ENCODE assay signal across 22 cellular contexts in the genomic region with DNA sequence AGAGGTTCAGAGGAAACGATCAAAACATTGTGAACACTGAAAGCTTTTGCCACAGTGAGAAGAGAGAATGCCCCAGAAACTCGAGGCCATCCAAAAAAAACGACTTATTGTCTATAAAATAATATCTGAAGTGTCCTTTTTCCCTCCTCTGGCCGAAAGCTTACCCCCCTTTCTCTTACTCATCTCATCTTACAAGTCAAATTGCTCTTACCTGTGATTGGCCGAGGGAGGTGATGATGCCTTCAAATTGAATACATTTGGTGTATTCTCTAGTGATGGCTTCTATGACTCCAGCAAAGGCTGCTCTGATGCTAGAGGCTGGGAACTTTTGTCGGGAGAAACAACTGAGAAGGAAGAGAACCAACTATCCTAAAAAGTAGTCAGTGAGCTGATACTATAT.
A peak's percentile ranks its signal among the peaks of the same experiment; 100 is the strongest.
DNase-seq lines count a peak whose midpoint lies in the region; ATAC-seq and TF ChIP-seq lines count a peak whose summit lies in the region.
"Had no signal": no experiment of that assay in that cellular context is flagged by ENCODE, and none has a peak within 500 bp of the region (broad histone marks: within the 10 kb centered on the region; RNA-seq: fewer than 3 reads in every experiment).

No MANE protein-coding gene starts in this region.

- peaks cover 35% of the 10 kb centered on the region for H3K27me3 Mint-ChIP-seq in T-helper 17 cell

- no peak overlapping the region for H2AK5ac ChIP-seq in IMR-90 (ENCODE audit: low read depth, low read length)

- H3K9me3 ChIP-seq in IMR-90 (ENCODE audit: control insufficient read depth, insufficient read depth, low read length) (no peaks in the 10 kb centered on the region), T-helper 17 cell (ENCODE audit: control insufficient read depth, low read length, poor library complexity, severe bottlenecking) (no peaks in the 10 kb centered on the region)
- H3K9me3 ChIP-seq: BE2C, SJCRH30 had no signal

- H3K4me1 Mint-ChIP-seq in T-helper 17 cell = peaks cover 6% of the 10 kb centered on the region
- H3K4me1 Mint-ChIP-seq: CD4-positive, CD25-positive, alpha-beta regulatory T cell; H9 had no signal

- no peak overlapping the region; the same call in 1 of the 2 replicates for H3K23ac ChIP-seq in IMR-90 (ENCODE audit: low read depth, low read length)

- no peaks in the 10 kb centered on the region for H4K20me1 ChIP-seq in IMR-90 (ENCODE audit: insufficient read depth, low read length)

- peak overlapping the region; percentile 8 for H3K4me3 Mint-ChIP-seq in T-helper 17 cell
- H3K4me3 Mint-ChIP-seq: H9; T-helper 1 cell treated with Interleukin-12 subunit alpha and Interleukin-12 subunit beta and Interleukin-4 antibody, amounts not matched to agents 30 μg/mL and 1 μg/mL, for 36 hours had no signal

- H3K14ac ChIP-seq in IMR-90 (replicated peaks; ENCODE audit: low read depth, low read length) = no peak overlapping the region

- CTCF ChIA-PET in IMR-90 (lab: Yijun Ruan, JAX) = no interaction called here

- no peak overlapping the region for H4K8ac ChIP-seq in IMR-90 (ENCODE audit: low read depth in 2 of 2, low read length in 2 of 2)

- no peaks in the 10 kb centered on the region for H3K36me3 Mint-ChIP-seq in T-helper 17 cell (ENCODE audit: low read depth)
- H3K36me3 Mint-ChIP-seq: CD4-positive, CD25-positive, alpha-beta regulatory T cell had no signal

- H3K27ac ChIP-seq in IMR-90 (ENCODE audit: insufficient read depth, low read length) = no peak overlapping the region
- H3K27ac ChIP-seq: SJCRH30 had no signal

- no peak for TF ChIP-seq RAD21 in IMR-90 (IDR thresholded peaks at IDR 0.05; ENCODE audit: low read length)

- dilution Hi-C loops in IMR-90 (cut with HindIII; ENCODE audit: low sequenced_read_pairs, unreplicated experiment) = no loop called here

- H3K4me3 ChIP-seq in IMR-90 (ENCODE audit: insufficient read depth, low read depth, low read length) = no peak overlapping the region
- H3K4me3 ChIP-seq: GM12878, K562, SJCRH30 had no signal

- POLR2A ChIA-PET in IMR-90 (lab: Charles Lee; ENCODE audit: unreplicated experiment) = no interaction called here

- TF ChIP-seq CTCF in IMR-90 (conservative IDR thresholded peaks at IDR 0.05; ENCODE audit: low read depth, low read length) (no peak), GM10266 (IDR thresholded peaks at IDR 0.05; ENCODE audit: control insufficient read depth, insufficient read depth, low read depth, missing control alignments) (no peak)

- peak overlapping the region; percentile 46; the same call in 1 of the 2 replicates for H3K4me2 ChIP-seq in IMR-90 (ENCODE audit: low read depth, low read length)

- no peak overlapping the region for H2BK120ac ChIP-seq in IMR-90 (ENCODE audit: low read depth, low read length)

- H3K27ac Mint-ChIP-seq in T-helper 17 cell = no peak overlapping the region
- H3K27ac Mint-ChIP-seq: CD4-positive, CD25-positive, alpha-beta regulatory T cell; H9; T-helper 1 cell treated with Interleukin-12 subunit alpha and Interleukin-12 subunit beta and Interleukin-4 antibody, amounts not matched to agents 30 μg/mL and 1 μg/mL, for 36 hours had no signal

- H4K5ac ChIP-seq in IMR-90 (ENCODE audit: low read depth, low read length) = no peak overlapping the region

- no peak for TF ChIP-seq POLR2A in IMR-90 (IDR thresholded peaks at IDR 0.05; ENCODE audit: low read depth, low read length)

- no peak overlapping the region for H4K91ac ChIP-seq in IMR-90 (ENCODE audit: insufficient read depth, low read depth, low read length)

- H3K79me1 ChIP-seq in IMR-90 (ENCODE audit: low read depth in 1 of 2, low read length in 2 of 2) = no peaks in the 10 kb centered on the region

- no TSS peak for BruUV-seq in IMR-90 (replicated peaks; lab: Mats Ljungman, UMichigan)

- H2BK5ac ChIP-seq in IMR-90 (ENCODE audit: low read depth, low read length, poor library complexity, severe bottlenecking) = no peak overlapping the region

- H2BK20ac ChIP-seq in IMR-90 (ENCODE audit: low read depth, low read length) = no peak overlapping the region; the same call in 1 of the 2 replicates

- no peak overlapping the region for H2AK9ac ChIP-seq in IMR-90 (replicated peaks; ENCODE audit: low read depth, low read length, poor library complexity)

- H3K18ac ChIP-seq in IMR-90 (ENCODE audit: low read depth, low read length) = no peak overlapping the region

- no peaks in the 10 kb centered on the region; the same call in 1 of the 2 replicates for H3K9me1 ChIP-seq in IMR-90 (ENCODE audit: insufficient read depth, low read length)

- no peak overlapping the region; the same call in 2 of the 3 replicates for H2BK15ac ChIP-seq in IMR-90 (ENCODE audit: low read depth, low read length)

- H3K4me1 ChIP-seq in IMR-90 (ENCODE audit: control insufficient read depth, insufficient read depth, low read length) = no peaks in the 10 kb centered on the region; the same call in 1 of the 2 replicates
- H3K4me1 ChIP-seq: SJCRH30 had no signal

- no peak overlapping the region for H3K56ac ChIP-seq in IMR-90 (ENCODE audit: extremely low read depth, insufficient read depth, low read length)

- intact Hi-C loops in IMR-90 (cut with micrococcal nuclease) = no loop called here

- no peak overlapping the region for H3K9ac ChIP-seq in IMR-90 (ENCODE audit: low read depth, low read length)

- no peaks in the 10 kb centered on the region; the same call in 1 of the 2 replicates for H3K27me3 ChIP-seq in IMR-90 (ENCODE audit: control insufficient read depth, insufficient read depth, low read length)
- H3K27me3 ChIP-seq: BE2C had no signal

- no peak overlapping the region for H3K4ac ChIP-seq in IMR-90 (ENCODE audit: low read depth, low read length)

- H3K36me3 ChIP-seq in IMR-90 (ENCODE audit: control insufficient read depth, insufficient read depth, low read length) = no peaks in the 10 kb centered on the region
- H3K36me3 ChIP-seq: BE2C, SJCRH30 had no signal

- in situ Hi-C loops in IMR-90 (cut with MboI; ENCODE audit: low sequenced_read_pairs) = no loop called here

- WGBS in IMR-90 (ENCODE audit: extremely low coverage in 2 of 2, insufficient read length in 1 of 2), 2 experiments = no CpG with 5 or more reads among the region's 6 CpGs

- H2AFZ ChIP-seq in IMR-90 (replicated peaks; ENCODE audit: low read length, poor library complexity) = no peak overlapping the region

- DNase-seq in NCI-H2107 treated with DMSO at 0.1 percent for 48 hours (lab: John Stamatoyannopoulos, UW; ENCODE audit: unreplicated experiment) (peak; percentile 36), NCI-H2107 (lab: John Stamatoyannopoulos, UW) (no peak), IMR-90 (no peak), NCI-H510A treated with DMSO at 0.1 percent for 48 hours (lab: John Stamatoyannopoulos, UW) (peak; percentile 56), T-helper 17 cell (no peak), GM10266 (ENCODE audit: extremely low spot score) (no peak)
- no peak for DNase-seq in activated CD4-positive, alpha-beta T cell treated with anti-CD3 and anti-CD28 coated beads, Interleukin-2, amount 50 U/mL, for 48 hours
- DNase-seq: BE2C; CD4-positive, CD25-positive, alpha-beta regulatory T cell; COR-L47; DMS153; GF-D8; H9; NCI-H146; NCI-H2081 treated with DMSO at 0.1 percent for 48 hours; NCI-H446; NCI-H82; SJCRH30 had no signal

- ATAC-seq in IMR-90 (ENCODE audit: low read depth) = no peak
- ATAC-seq in T-helper 17 cell = no peak
- ATAC-seq in HG03095 (IDR thresholded peaks at IDR 0.05; ENCODE audit: unreplicated experiment) = no peak
- ATAC-seq: GM12878, K562 had no signal

TF ChIP-seq in IMR-90, 13 proteins besides CTCF, POLR2A, EP300 and RAD21:
- no peak for TF ChIP-seq NFE2L2 (IDR thresholded peaks at IDR 0.05; ENCODE audit: low read depth, low read length)
- TF ChIP-seq MAZ (IDR thresholded peaks at IDR 0.05; ENCODE audit: borderline replicate concordance, low read depth, low read length) = no peak
- TF ChIP-seq FOS (IDR thresholded peaks at IDR 0.05; ENCODE audit: low read depth, low read length) = no peak
- TF ChIP-seq, protein P1, sequence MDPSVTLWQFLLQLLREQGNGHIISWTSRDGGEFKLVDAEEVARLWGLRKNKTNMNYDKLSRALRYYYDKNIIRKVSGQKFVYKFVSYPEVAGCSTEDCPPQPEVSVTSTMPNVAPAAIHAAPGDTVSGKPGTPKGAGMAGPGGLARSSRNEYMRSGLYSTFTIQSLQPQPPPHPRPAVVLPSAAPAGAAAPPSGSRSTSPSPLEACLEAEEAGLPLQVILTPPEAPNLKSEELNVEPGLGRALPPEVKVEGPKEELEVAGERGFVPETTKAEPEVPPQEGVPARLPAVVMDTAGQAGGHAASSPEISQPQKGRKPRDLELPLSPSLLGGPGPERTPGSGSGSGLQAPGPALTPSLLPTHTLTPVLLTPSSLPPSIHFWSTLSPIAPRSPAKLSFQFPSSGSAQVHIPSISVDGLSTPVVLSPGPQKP (IDR thresholded peaks at IDR 0.05; ENCODE audit: borderline replicate concordance, low read depth, low read length) = no peak
- TF ChIP-seq, protein P2, sequence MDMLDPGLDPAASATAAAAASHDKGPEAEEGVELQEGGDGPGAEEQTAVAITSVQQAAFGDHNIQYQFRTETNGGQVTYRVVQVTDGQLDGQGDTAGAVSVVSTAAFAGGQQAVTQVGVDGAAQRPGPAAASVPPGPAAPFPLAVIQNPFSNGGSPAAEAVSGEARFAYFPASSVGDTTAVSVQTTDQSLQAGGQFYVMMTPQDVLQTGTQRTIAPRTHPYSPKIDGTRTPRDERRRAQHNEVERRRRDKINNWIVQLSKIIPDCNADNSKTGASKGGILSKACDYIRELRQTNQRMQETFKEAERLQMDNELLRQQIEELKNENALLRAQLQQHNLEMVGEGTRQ (IDR thresholded peaks at IDR 0.05; ENCODE audit: low read depth, low read length) = no peak
- no peak for TF ChIP-seq MXI1 (IDR thresholded peaks at IDR 0.05; ENCODE audit: borderline replicate concordance, low read depth, low read length)
- TF ChIP-seq RCOR1 (IDR thresholded peaks at IDR 0.05; ENCODE audit: insufficient replicate concordance, low read length) = no peak
- TF ChIP-seq RFX5 (IDR thresholded peaks at IDR 0.05; ENCODE audit: low read depth, low read length) = no peak
- no peak for TF ChIP-seq MAFK (IDR thresholded peaks at IDR 0.05; ENCODE audit: low read depth, low read length)
- no peak for TF ChIP-seq SMC3 (IDR thresholded peaks at IDR 0.05; ENCODE audit: low read depth, low read length)
- no peak for TF ChIP-seq BHLHE40 (IDR thresholded peaks at IDR 0.05; ENCODE audit: low read depth, low read length)
- no peak for TF ChIP-seq CEBPB (IDR thresholded peaks at IDR 0.05; ENCODE audit: low read depth, low read length)
- no peak for TF ChIP-seq CHD1 (IDR thresholded peaks at IDR 0.05; ENCODE audit: low read depth, low read length)
TF ChIP-seq in IMR-90: peak in this region for 0.

Comparison
In these comparisons a context has a peak if more than half of its experiments do, and no peak if none do; other contexts are left out.
1. DNase-seq: peak in NCI-H2107 treated with DMSO at 0.1 percent for 48 hours (single experiment) and NCI-H510A treated with DMSO at 0.1 percent for 48 hours (single experiment); none in NCI-H2107 (single experiment), IMR-90 (single experiment), T-helper 17 cell (0 of 3), GM10266 (single experiment) and activated CD4-positive, alpha-beta T cell treated with anti-CD3 and anti-CD28 coated beads, Interleukin-2, amount 50 U/mL, for 48 hours (0 of 2).